Comparison of ENCODE assay signal across 9 cellular contexts in the genomic region with DNA sequence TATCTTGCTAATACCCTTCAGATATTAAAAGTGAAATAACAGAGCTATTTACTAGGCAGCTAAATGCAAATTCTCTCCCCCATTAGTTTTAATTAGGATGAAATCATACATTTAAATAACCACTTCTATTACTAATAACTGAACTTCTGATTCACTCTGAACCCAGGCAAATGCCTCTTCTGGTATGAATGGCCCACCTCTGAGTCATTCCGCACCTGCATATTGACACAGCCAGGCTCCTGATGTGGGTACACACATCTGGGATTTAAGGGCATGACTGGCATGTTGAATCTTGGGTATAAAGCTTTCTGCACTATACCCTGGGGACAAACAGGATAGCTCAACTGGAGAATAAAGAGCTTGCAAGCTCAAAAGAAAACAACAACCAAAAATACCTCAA.
DNase-seq lines count a peak whose midpoint lies in the region; ATAC-seq, FAIRE-seq and TF ChIP-seq lines count a peak whose summit lies in the region.
"Had no signal": no experiment of that assay in that cellular context is flagged by ENCODE, and none has a peak within 500 bp of the region (broad histone marks: within the 10 kb centered on the region; RNA-seq: fewer than 3 reads in every experiment).

No MANE protein-coding gene starts in this region.

- peak overlapping the region in 2 of 12 donors; percentile 28 to 33 for H3K27ac ChIP-seq in heart left ventricle

- TF ChIP-seq CTCF in bronchial epithelial cell (IDR thresholded peaks at IDR 0.05; ENCODE audit: insufficient read depth, low read length, severe bottlenecking) (no peak), heart left ventricle (IDR thresholded peaks at IDR 0.05) (no peak)

- H3K4me1 ChIP-seq in heart left ventricle, result peaks cover 0 to 28% (median 21%) of the 10 kb centered on the region in 12 donors

- H3K27me3 ChIP-seq in bronchial epithelial cell (ENCODE audit: control insufficient read depth, insufficient read depth, low read length) (no peaks in the 10 kb centered on the region), heart left ventricle (no peaks in the 10 kb centered on the region)

- no peaks in the 10 kb centered on the region for H3K36me3 ChIP-seq in bronchial epithelial cell (ENCODE audit: control insufficient read depth, insufficient read depth, low read length)
- H3K36me3 ChIP-seq in heart left ventricle, result no peaks in the 10 kb centered on the region

- TF ChIP-seq POLR2A in heart left ventricle (IDR thresholded peaks at IDR 0.05), result no peak

- DNase-seq in DMS53 treated with DMSO at 0.1 percent for 48 hours (lab: John Stamatoyannopoulos, UW; ENCODE audit: unreplicated experiment) (peak; percentile 30), GM19239 (ENCODE audit: insufficient read length, low spot score) (no peak), bronchial epithelial cell (ENCODE audit: low read depth) (peak; percentile 75), OCI-M1 (lab: John Stamatoyannopoulos, UW) (no peak), GF-D8 (lab: John Stamatoyannopoulos, UW) (no peak), NCI-H128 (lab: John Stamatoyannopoulos, UW; ENCODE audit: unreplicated experiment) (no peak), heart left ventricle (no peak)

- whole genome bisulfite sequencing in heart left ventricle, 4 donors, result 91 to 100% (median 95%) methylated on average over 1 of the region's 1 CpG

- H3K9me3 ChIP-seq in heart left ventricle, result no peaks in the 10 kb centered on the region

- peak; percentile 64 for ATAC-seq in HG03108 (IDR thresholded peaks at IDR 0.05; ENCODE audit: unreplicated experiment)
- no peak for ATAC-seq in heart left ventricle

- FAIRE-seq in GM19239 (lab: Jason Lieb, UNC), result peak; percentile 82
- FAIRE-seq in bronchial epithelial cell (lab: Jason Lieb, UNC), result no peak
- FAIRE-seq: colon had no signal

- intact Hi-C loops in heart left ventricle (cut with DNase I), result loop anchor here in 1 of 10 donors (10.0 kb wide), 1 partner anchor 64 kb away; no protein-coding TSS in a partner anchor

- no peak overlapping the region for H3K4me3 ChIP-seq in bronchial epithelial cell (ENCODE audit: low read depth, low read length)
- H3K4me3 ChIP-seq in heart left ventricle, result no peak overlapping the region

Comparison
In these comparisons a context has a peak if more than half of its experiments do, and no peak if none do; other contexts are left out.
1. DNase-seq: peak in DMS53 treated with DMSO at 0.1 percent for 48 hours (single experiment) and bronchial epithelial cell (single experiment); none in GM19239 (single experiment), OCI-M1 (single experiment), GF-D8 (single experiment), NCI-H128 (single experiment) and heart left ventricle (0 of 5).